1 cellular context compared by ENCODE assay signal in the genomic region with DNA sequence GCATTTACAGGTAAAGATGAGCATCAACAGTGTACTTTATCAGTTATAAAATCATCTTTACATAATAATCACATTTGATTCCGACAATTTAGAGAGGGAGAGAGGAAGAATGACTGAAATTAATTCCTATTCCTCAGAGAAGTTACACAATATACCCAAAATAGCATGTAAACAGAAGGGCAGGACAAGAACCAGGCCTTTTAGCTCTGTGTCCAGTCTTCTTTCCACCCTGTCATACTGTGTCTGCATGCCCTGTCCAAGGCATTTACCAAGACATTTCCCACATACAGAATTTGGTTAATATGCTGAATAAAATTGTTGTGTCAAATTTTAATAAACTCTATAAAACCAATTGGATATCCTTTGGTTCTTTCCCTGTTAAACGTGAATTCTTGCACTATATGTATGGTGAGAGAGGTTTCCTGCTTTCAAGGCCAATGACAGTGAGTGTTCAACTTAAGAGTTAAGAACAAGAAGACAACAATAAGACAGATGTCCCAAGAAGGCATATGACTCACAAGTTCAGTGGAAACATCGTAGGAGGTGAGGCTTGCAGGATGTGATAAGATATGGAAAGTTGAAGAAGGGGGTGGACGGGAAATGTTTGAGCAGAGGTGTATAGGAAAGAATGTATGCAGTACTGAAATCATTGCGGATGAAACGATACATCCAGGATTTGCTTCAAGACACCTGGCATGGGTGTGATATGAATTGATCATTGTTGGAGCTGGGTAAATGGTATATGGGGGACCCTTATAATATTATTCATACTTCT.
TF ChIP-seq lines count a peak whose summit lies in the region.

No MANE protein-coding gene starts in this region.

TF ChIP-seq in IMR-90, 13 proteins besides CTCF, POLR2A, EP300 and RAD21 (continued from another document):
- TF ChIP-seq, protein P1, sequence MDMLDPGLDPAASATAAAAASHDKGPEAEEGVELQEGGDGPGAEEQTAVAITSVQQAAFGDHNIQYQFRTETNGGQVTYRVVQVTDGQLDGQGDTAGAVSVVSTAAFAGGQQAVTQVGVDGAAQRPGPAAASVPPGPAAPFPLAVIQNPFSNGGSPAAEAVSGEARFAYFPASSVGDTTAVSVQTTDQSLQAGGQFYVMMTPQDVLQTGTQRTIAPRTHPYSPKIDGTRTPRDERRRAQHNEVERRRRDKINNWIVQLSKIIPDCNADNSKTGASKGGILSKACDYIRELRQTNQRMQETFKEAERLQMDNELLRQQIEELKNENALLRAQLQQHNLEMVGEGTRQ (IDR thresholded peaks at IDR 0.05; ENCODE audit: low read depth, low read length): no peak
- TF ChIP-seq CHD1 (IDR thresholded peaks at IDR 0.05; ENCODE audit: low read depth, low read length) (no peak), RCOR1 (IDR thresholded peaks at IDR 0.05; ENCODE audit: insufficient replicate concordance, low read length) (no peak)
